8 cellular contexts compared by ENCODE assay signal in genomic region chr20:841568-842546, GRCh38. TPM values are rescaled to one million over a fixed set of nuclear protein-coding genes. Genes with fewer than 3 reads are reported as not detected.
DNase-seq lines count a peak whose midpoint lies in the region; ATAC-seq, FAIRE-seq and TF ChIP-seq lines count a peak whose summit lies in the region.

No MANE protein-coding gene starts in this region.

- intact Hi-C loops in activated CD4-positive, alpha-beta T cell treated with anti-CD3 and anti-CD28 coated beads, Interleukin-2, amount 10 ng/mL, durations not matched to agents 24 days and 14 days (cut with micrococcal nuclease): loop anchor here (10.0 kb wide), 2 partner anchors 297 to 623 kb away; partner anchors contain the start of genes CSNK2A1 and NSFL1C
- intact Hi-C loops in stomach (cut with DNase I; ENCODE audit: low total_unique reads): no loop called here

- no peaks in the 10 kb centered on the region for H3K27me3 Mint-ChIP-seq in activated CD4-positive, alpha-beta T cell treated with anti-CD3 and anti-CD28 coated beads, Interleukin-2, amount 10 ng/mL, durations not matched to agents 24 days and 14 days
- H3K27me3 Mint-ChIP-seq in activated naive CD8-positive, alpha-beta T cell treated with anti-CD3 and anti-CD28 coated beads for 36 hours: no peaks in the 10 kb centered on the region

- H3K27ac Mint-ChIP-seq in activated CD4-positive, alpha-beta T cell treated with anti-CD3 and anti-CD28 coated beads, Interleukin-2, amount 10 ng/mL, durations not matched to agents 24 days and 14 days: peak overlapping the region; percentile 25
- H3K27ac Mint-ChIP-seq in activated naive CD8-positive, alpha-beta T cell treated with anti-CD3 and anti-CD28 coated beads for 36 hours: no peak overlapping the region

- H3K4me3 ChIP-seq in stomach: peak overlapping the region; percentile 39 to 69 (median 56)

- TF ChIP-seq POLR2A in stomach (IDR thresholded peaks at IDR 0.05): no peak

- ATAC-seq in GM18858 (IDR thresholded peaks at IDR 0.05; ENCODE audit: unreplicated experiment): no peak

- H3K4me1 ChIP-seq in stomach: peaks cover 34 to 67% (median 57%) of the 10 kb centered on the region in 4 donors

- H3K4me3 Mint-ChIP-seq in activated CD4-positive, alpha-beta T cell treated with anti-CD3 and anti-CD28 coated beads, Interleukin-2, amount 10 ng/mL, durations not matched to agents 24 days and 14 days: peak overlapping the region; percentile 69
- peak overlapping the region; percentile 76 for H3K4me3 Mint-ChIP-seq in activated naive CD8-positive, alpha-beta T cell treated with anti-CD3 and anti-CD28 coated beads for 36 hours

- TF ChIP-seq CTCF in stomach (IDR thresholded peaks at IDR 0.05) (no peak), D721Med (IDR thresholded peaks at IDR 0.05; ENCODE audit: insufficient read depth, missing control alignments) (no peak)

- FAIRE-seq in D721Med (lab: Jason Lieb, UNC): no peak

- WGBS in stomach, 5 donors: 14 to 32% (median 21%) methylated on average over 36 to 62 of the region's 62 CpGs

- H3K27ac ChIP-seq in stomach: peak overlapping the region; percentile 30 to 67 (median 57)

- no peak for TF ChIP-seq EP300 in stomach (IDR thresholded peaks at IDR 0.05)

- H3K36me3 Mint-ChIP-seq in activated CD4-positive, alpha-beta T cell treated with anti-CD3 and anti-CD28 coated beads, Interleukin-2, amount 10 ng/mL, durations not matched to agents 24 days and 14 days (ENCODE audit: low read depth): peaks cover 11% of the 10 kb centered on the region
- H3K36me3 Mint-ChIP-seq in activated naive CD8-positive, alpha-beta T cell treated with anti-CD3 and anti-CD28 coated beads for 36 hours: peaks cover 16% of the 10 kb centered on the region

- DNase-seq in activated CD4-positive, alpha-beta T cell treated with anti-CD3 and anti-CD28 coated beads, Interleukin-2, amount 10 ng/mL, durations not matched to agents 24 days and 14 days: no peak
- DNase-seq in activated CD4-positive, alpha-beta T cell treated with anti-CD3 and anti-CD28 coated beads for 4 hours: no peak
- no peak for DNase-seq in activated naive CD8-positive, alpha-beta T cell treated with anti-CD3 and anti-CD28 coated beads for 36 hours
- DNase-seq in iPS-NIHi11 (ENCODE audit: low spot score): peak; percentile 58
- peak; percentile 81 for DNase-seq in stomach
- no peak for DNase-seq in SK-N-DZ (ENCODE audit: low spot score)
- no peak for DNase-seq in D721Med (ENCODE audit: insufficient read length, low spot score)

- no peaks in the 10 kb centered on the region for H3K9me3 Mint-ChIP-seq in activated CD4-positive, alpha-beta T cell treated with anti-CD3 and anti-CD28 coated beads, Interleukin-2, amount 10 ng/mL, durations not matched to agents 24 days and 14 days
- H3K9me3 Mint-ChIP-seq in activated naive CD8-positive, alpha-beta T cell treated with anti-CD3 and anti-CD28 coated beads for 36 hours: no peaks in the 10 kb centered on the region

- peaks cover 0 to 5% (median 0%) of the 10 kb centered on the region in 4 donors for H3K9me3 ChIP-seq in stomach

- peaks cover 0 to 27% (median 11%) of the 10 kb centered on the region in 3 donors for H3K27me3 ChIP-seq in stomach

- peaks cover 0 to 10% (median 0%) of the 10 kb centered on the region in 4 donors for H3K36me3 ChIP-seq in stomach

- H3K4me1 Mint-ChIP-seq in activated CD4-positive, alpha-beta T cell treated with anti-CD3 and anti-CD28 coated beads, Interleukin-2, amount 10 ng/mL, durations not matched to agents 24 days and 14 days: peaks cover 48% of the 10 kb centered on the region
- peaks cover 34% of the 10 kb centered on the region for H3K4me1 Mint-ChIP-seq in activated naive CD8-positive, alpha-beta T cell treated with anti-CD3 and anti-CD28 coated beads for 36 hours

RNA-seq across cellular contexts. Expression of gene FAM110A, which starts 8.3 kb away (rescaled TPM):
- total RNA-seq in activated CD4-positive, alpha-beta T cell treated with anti-CD3 and anti-CD28 coated beads, Interleukin-2, amount 10 ng/mL, durations not matched to agents 24 days and 14 days: 13.3 and 15.4 TPM in 2 replicates
- 10 to 100 TPM; 21.3 to 21.4 TPM for total RNA-seq in activated naive CD8-positive, alpha-beta T cell treated with anti-CD3 and anti-CD28 coated beads for 36 hours
- 1 to 10 TPM in 4 of 5 donors, under 1 TPM in 1; 0.58 to 9.8 (median 1.7) TPM for total RNA-seq in stomach
- 10 to 100 TPM in 1 of 3 donors, 1 to 10 TPM in 2; 4.1 to 17.6 (median 7.2) TPM for polyA plus RNA-seq in stomach
- 18.3 and 18.6 TPM in 2 replicates for polyA plus RNA-seq in SK-N-DZ (2014; cell fraction: cytosol; rRNA removed)
- 6.8 and 10.0 TPM in 2 replicates for polyA plus RNA-seq in SK-N-DZ (2014; cell fraction: nucleus; rRNA removed)

Comparison
In these comparisons a context has a peak if more than half of its experiments do, and no peak if none do; other contexts are left out.
1. DNase-seq: peak in iPS-NIHi11 (single experiment) and stomach (single experiment); none in activated CD4-positive, alpha-beta T cell treated with anti-CD3 and anti-CD28 coated beads, Interleukin-2, amount 10 ng/mL, durations not matched to agents 24 days and 14 days (single experiment), activated CD4-positive, alpha-beta T cell treated with anti-CD3 and anti-CD28 coated beads for 4 hours (0 of 2), activated naive CD8-positive, alpha-beta T cell treated with anti-CD3 and anti-CD28 coated beads for 36 hours (single experiment), SK-N-DZ (single experiment) and D721Med (single experiment).